Comparison of ENCODE assay signal across 7 cellular contexts in genomic region chr13:31177813-31178495, GRCh38. TPM values are rescaled to one million over a fixed set of nuclear protein-coding genes. Genes with fewer than 3 reads are reported as not detected.
DNase-seq lines count a peak whose midpoint lies in the region; ATAC-seq, FAIRE-seq and TF ChIP-seq lines count a peak whose summit lies in the region.
"Not testable (repeated sequence)": the region's sequence is repeated elsewhere in the genome, so short reads cannot be mapped to it uniquely, and the experiment has no call there.

No MANE protein-coding gene starts in this region.

- TF ChIP-seq POLR2A in A549 (IDR thresholded peaks at IDR 0.05; ENCODE audit: low read length); IMR-90 (IDR thresholded peaks at IDR 0.05; ENCODE audit: low read depth, low read length); esophagus muscularis mucosa (IDR thresholded peaks at IDR 0.05; ENCODE audit: low read depth): not testable (repeated sequence)

- H3K9me3 ChIP-seq in A549; IMR-90 (ENCODE audit: control insufficient read depth, insufficient read depth, low read length); esophagus muscularis mucosa: not testable (repeated sequence)

- not testable (repeated sequence) for H3K4me1 Mint-ChIP-seq in T-helper 2 cell treated with Interferon-gamma antibody and Interleukin-4, amounts not matched to agents 5 μg/mL and 100 μg/mL, for 36 hours (ENCODE audit: low read depth); activated CD8-positive, alpha-beta T cell treated with anti-CD3 and anti-CD28 coated beads, Interleukin-2, amount 10 ng/mL, durations not matched to agents 7 days and 5 days (ENCODE audit: low read depth); activated naive CD8-positive, alpha-beta T cell treated with anti-CD3 and anti-CD28 coated beads, Interleukin-2, amount 10 ng/mL, durations not matched to agents 7 days and 5 days; naive thymus-derived CD8-positive, alpha-beta T cell

- H4K91ac ChIP-seq in IMR-90 (ENCODE audit: insufficient read depth, low read depth, low read length): not testable (repeated sequence)

- not testable (repeated sequence) for H4K20me1 ChIP-seq in IMR-90 (ENCODE audit: insufficient read depth, low read length)

- not testable (repeated sequence) for H3K23ac ChIP-seq in IMR-90 (ENCODE audit: low read depth, low read length)

- not testable (repeated sequence) for H3K4me3 ChIP-seq in A549; IMR-90 (ENCODE audit: insufficient read depth, low read depth, low read length); esophagus muscularis mucosa

- H2BK120ac ChIP-seq in IMR-90 (ENCODE audit: low read depth, low read length): not testable (repeated sequence)

- H4K5ac ChIP-seq in IMR-90 (ENCODE audit: low read depth, low read length): not testable (repeated sequence)

- not testable (repeated sequence) for H3K4me2 ChIP-seq in A549; IMR-90 (ENCODE audit: low read depth, low read length)

- not testable (repeated sequence) for H3K27ac Mint-ChIP-seq in T-helper 2 cell treated with Interferon-gamma antibody and Interleukin-4, amounts not matched to agents 5 μg/mL and 100 μg/mL, for 36 hours; activated CD8-positive, alpha-beta T cell treated with anti-CD3 and anti-CD28 coated beads, Interleukin-2, amount 10 ng/mL, durations not matched to agents 7 days and 5 days; activated naive CD8-positive, alpha-beta T cell treated with anti-CD3 and anti-CD28 coated beads, Interleukin-2, amount 10 ng/mL, durations not matched to agents 7 days and 5 days
- H3K27ac Mint-ChIP-seq in naive thymus-derived CD8-positive, alpha-beta T cell: peak overlapping the region in 6 of 10 donors; percentile 9 to 76 (median 49)

- not testable (repeated sequence) for H3K36me3 ChIP-seq in IMR-90 (ENCODE audit: control insufficient read depth, insufficient read depth, low read length); esophagus muscularis mucosa

- ATAC-seq in A549; IMR-90 (ENCODE audit: low read depth); activated CD8-positive, alpha-beta T cell treated with anti-CD3 and anti-CD28 coated beads, Interleukin-2, amount 10 ng/mL, durations not matched to agents 7 days and 5 days; activated naive CD8-positive, alpha-beta T cell treated with anti-CD3 and anti-CD28 coated beads, Interleukin-2, amount 10 ng/mL, durations not matched to agents 7 days and 5 days (ENCODE audit: low read depth): not testable (repeated sequence)
- ATAC-seq in naive thymus-derived CD8-positive, alpha-beta T cell: peak; percentile 47 to 72

- CTCF ChIA-PET in A549 (lab: Yijun Ruan, JAX): interaction anchor here (1.2 to 1.6 kb wide), 2 partner anchors 21 to 247 kb away, joined by 3 to 4 read pairs; partner anchors contain the start of gene B3GLCT
- CTCF ChIA-PET in IMR-90 (lab: Yijun Ruan, JAX): not testable (repeated sequence)
- CTCF ChIA-PET in activated CD8-positive, alpha-beta T cell treated with anti-CD3 and anti-CD28 coated beads, Interleukin-2, amount 10 ng/mL, durations not matched to agents 7 days and 5 days (lab: Charles Lee): interaction anchor here (1.3 kb wide), 1 partner anchor 22 kb away, joined by 4 read pairs; the partner anchor contains the start of gene B3GLCT

- peak overlapping the region; percentile 70 for H2AK9ac ChIP-seq in IMR-90 (replicated peaks; ENCODE audit: low read depth, low read length, poor library complexity)

- not testable (repeated sequence) for H3K27me3 Mint-ChIP-seq in T-helper 2 cell treated with Interferon-gamma antibody and Interleukin-4, amounts not matched to agents 5 μg/mL and 100 μg/mL, for 36 hours (ENCODE audit: low read depth); activated CD8-positive, alpha-beta T cell treated with anti-CD3 and anti-CD28 coated beads, Interleukin-2, amount 10 ng/mL, durations not matched to agents 7 days and 5 days (ENCODE audit: low read depth); activated naive CD8-positive, alpha-beta T cell treated with anti-CD3 and anti-CD28 coated beads, Interleukin-2, amount 10 ng/mL, durations not matched to agents 7 days and 5 days
- H3K27me3 Mint-ChIP-seq in naive thymus-derived CD8-positive, alpha-beta T cell: peaks cover 3 to 20% (median 6%) of the 10 kb centered on the region in 5 donors

- TF ChIP-seq EP300 in A549 (IDR thresholded peaks at IDR 0.05); esophagus muscularis mucosa (IDR thresholded peaks at IDR 0.05): not testable (repeated sequence)

- H3K27ac ChIP-seq in A549; IMR-90 (ENCODE audit: insufficient read depth, low read length); esophagus muscularis mucosa (replicated peaks in 1 of 4): not testable (repeated sequence)

- TF ChIP-seq RAD21 in A549 (conservative IDR thresholded peaks at IDR 0.05 in 1 of 2, IDR thresholded peaks at IDR 0.05 in 1 of 2); IMR-90 (IDR thresholded peaks at IDR 0.05; ENCODE audit: low read length): not testable (repeated sequence)

- not testable (repeated sequence) for H2BK20ac ChIP-seq in IMR-90 (ENCODE audit: low read depth, low read length)

- 78% methylated on average over 11 of the region's 12 CpGs for WGBS in A549 (ENCODE audit: missing lambda C conversion rate)
- 100% methylated on average over 1 of the region's 12 CpGs; no CpG with 5 or more reads in 1 of the 2 experiments for WGBS in IMR-90 (ENCODE audit: extremely low coverage in 2 of 2, insufficient read length in 1 of 2), 2 experiments
- WGBS in esophagus muscularis mucosa: 88% methylated on average over 11 of the region's 12 CpGs

- H4K8ac ChIP-seq in IMR-90 (ENCODE audit: low read depth in 2 of 2, low read length in 2 of 2): not testable (repeated sequence)

- not testable (repeated sequence) for H2AFZ ChIP-seq in IMR-90 (replicated peaks; ENCODE audit: low read length, poor library complexity)

- H3K56ac ChIP-seq in IMR-90 (ENCODE audit: extremely low read depth, insufficient read depth, low read length): not testable (repeated sequence)

- not testable (repeated sequence) for H3K14ac ChIP-seq in IMR-90 (replicated peaks; ENCODE audit: low read depth, low read length)

- POLR2A ChIA-PET in A549 (lab: Yijun Ruan, JAX); IMR-90 (lab: Charles Lee; ENCODE audit: unreplicated experiment); activated CD8-positive, alpha-beta T cell treated with anti-CD3 and anti-CD28 coated beads, Interleukin-2, amount 10 ng/mL, durations not matched to agents 7 days and 5 days (lab: Charles Lee); activated naive CD8-positive, alpha-beta T cell treated with anti-CD3 and anti-CD28 coated beads, Interleukin-2, amount 10 ng/mL, durations not matched to agents 7 days and 5 days (lab: Charles Lee); naive thymus-derived CD8-positive, alpha-beta T cell (lab: Charles Lee): not testable (repeated sequence)

- intact Hi-C loops in IMR-90 (cut with micrococcal nuclease); esophagus muscularis mucosa (cut with DNase I): not testable (repeated sequence)

- not testable (repeated sequence) for H2BK5ac ChIP-seq in IMR-90 (ENCODE audit: low read depth, low read length, poor library complexity, severe bottlenecking)

- BruUV-seq in IMR-90 (replicated peaks; lab: Mats Ljungman, UMichigan): not testable (repeated sequence)

- H3K27me3 ChIP-seq in IMR-90 (ENCODE audit: control insufficient read depth, insufficient read depth, low read length); esophagus muscularis mucosa: not testable (repeated sequence)

- H2BK15ac ChIP-seq in IMR-90 (ENCODE audit: low read depth, low read length): not testable (repeated sequence)

- dilution Hi-C loops in IMR-90 (cut with HindIII; ENCODE audit: low sequenced_read_pairs, unreplicated experiment): not testable (repeated sequence)

- TF ChIP-seq CTCF in A549 (IDR thresholded peaks at IDR 0.05); IMR-90 (conservative IDR thresholded peaks at IDR 0.05; ENCODE audit: low read depth, low read length); esophagus muscularis mucosa (IDR thresholded peaks at IDR 0.05): not testable (repeated sequence)

- H3K9me1 ChIP-seq in IMR-90 (ENCODE audit: insufficient read depth, low read length): not testable (repeated sequence)

- H3K79me1 ChIP-seq in IMR-90 (ENCODE audit: low read depth in 1 of 2, low read length in 2 of 2): not testable (repeated sequence)

- peak overlapping the region; percentile 31 for H3K4me3 Mint-ChIP-seq in T-helper 2 cell treated with Interferon-gamma antibody and Interleukin-4, amounts not matched to agents 5 μg/mL and 100 μg/mL, for 36 hours
- H3K4me3 Mint-ChIP-seq in activated CD8-positive, alpha-beta T cell treated with anti-CD3 and anti-CD28 coated beads, Interleukin-2, amount 10 ng/mL, durations not matched to agents 7 days and 5 days: peak overlapping the region; percentile 9
- peak overlapping the region; percentile 8 for H3K4me3 Mint-ChIP-seq in activated naive CD8-positive, alpha-beta T cell treated with anti-CD3 and anti-CD28 coated beads, Interleukin-2, amount 10 ng/mL, durations not matched to agents 7 days and 5 days
- peak overlapping the region in 8 of 10 donors; percentile 11 to 74 (median 58) for H3K4me3 Mint-ChIP-seq in naive thymus-derived CD8-positive, alpha-beta T cell

- in situ Hi-C loops in IMR-90 (cut with MboI; ENCODE audit: low sequenced_read_pairs): loop anchor here (10.0 kb wide), 1 partner anchor 247 kb away; no protein-coding TSS in a partner anchor

- H3K9ac ChIP-seq in IMR-90 (ENCODE audit: low read depth, low read length): not testable (repeated sequence)

- H2AK5ac ChIP-seq in IMR-90 (ENCODE audit: low read depth, low read length): not testable (repeated sequence)

- not testable (repeated sequence) for H3K9me3 Mint-ChIP-seq in T-helper 2 cell treated with Interferon-gamma antibody and Interleukin-4, amounts not matched to agents 5 μg/mL and 100 μg/mL, for 36 hours; activated CD8-positive, alpha-beta T cell treated with anti-CD3 and anti-CD28 coated beads, Interleukin-2, amount 10 ng/mL, durations not matched to agents 7 days and 5 days (ENCODE audit: insufficient read depth); activated naive CD8-positive, alpha-beta T cell treated with anti-CD3 and anti-CD28 coated beads, Interleukin-2, amount 10 ng/mL, durations not matched to agents 7 days and 5 days; naive thymus-derived CD8-positive, alpha-beta T cell

- DNase-seq in A549 (ENCODE audit: low read depth in 1 of 2, low spot score in 1 of 2); IMR-90; T-helper 2 cell treated with Interferon-gamma antibody and Interleukin-4, amounts not matched to agents 5 μg/mL and 100 μg/mL, for 36 hours (ENCODE audit: low spot score); activated CD8-positive, alpha-beta T cell treated with anti-CD3 and anti-CD28 coated beads, Interleukin-2, amount 10 ng/mL, durations not matched to agents 7 days and 5 days; activated naive CD8-positive, alpha-beta T cell treated with anti-CD3 and anti-CD28 coated beads, Interleukin-2, amount 10 ng/mL, durations not matched to agents 7 days and 5 days: not testable (repeated sequence)
- peak; percentile 89 for DNase-seq in esophagus muscularis mucosa (ENCODE audit: extremely low spot score)
- DNase-seq in naive thymus-derived CD8-positive, alpha-beta T cell: peak in 2 of 10 donors; percentile 30 to 34

- not testable (repeated sequence) for FAIRE-seq in A549 (lab: Jason Lieb, UNC)

- H3K4me1 ChIP-seq in A549; IMR-90 (ENCODE audit: control insufficient read depth, insufficient read depth, low read length); esophagus muscularis mucosa: not testable (repeated sequence)

- not testable (repeated sequence) for H3K18ac ChIP-seq in IMR-90 (ENCODE audit: low read depth, low read length)

- not testable (repeated sequence) for H3K4ac ChIP-seq in IMR-90 (ENCODE audit: low read depth, low read length)

- not testable (repeated sequence) for H3K36me3 Mint-ChIP-seq in T-helper 2 cell treated with Interferon-gamma antibody and Interleukin-4, amounts not matched to agents 5 μg/mL and 100 μg/mL, for 36 hours (ENCODE audit: low read depth); activated CD8-positive, alpha-beta T cell treated with anti-CD3 and anti-CD28 coated beads, Interleukin-2, amount 10 ng/mL, durations not matched to agents 7 days and 5 days (ENCODE audit: low read depth); activated naive CD8-positive, alpha-beta T cell treated with anti-CD3 and anti-CD28 coated beads, Interleukin-2, amount 10 ng/mL, durations not matched to agents 7 days and 5 days; naive thymus-derived CD8-positive, alpha-beta T cell

RNA-seq across cellular contexts. Expression of gene HSPH1, which starts 16.2 kb away (rescaled TPM):
- polyA plus RNA-seq in A549 (2011; rRNA removed) (98.9 and 141 TPM in 2 replicates), A549 (2017; fragmentation: RNase III; extraction: RNeasy Plus Mini Kit Qiagen cat#74134 plus additional on column Dnase treatment) (92.3 to 110 TPM (median 107 TPM) in 3 replicates), IMR-90 (2012; rRNA removed) (35.4 and 36.8 TPM in 2 replicates)
- 30.7 and 32.6 TPM in 2 replicates for polyA plus RNA-seq in A549 (2012; cell fraction: cytosol; rRNA removed)
- polyA plus RNA-seq in A549 (2012; cell fraction: nucleus; rRNA removed): 34.7 and 34.9 TPM in 2 replicates
- polyA minus RNA-seq in A549 (2011; rRNA and poly(A)+ RNA removed): 18.6 and 19.2 TPM in 2 replicates
- total RNA-seq in IMR-90 (2012; rRNA removed) (40.3 and 58.3 TPM in 2 replicates), esophagus muscularis mucosa (10 to 100 TPM; 33.4 to 48.2 (median 42.1) TPM)
- 6.7 and 13.1 TPM in 2 replicates for polyA plus RNA-seq in IMR-90 (2012; cell fraction: cytosol; rRNA removed)
- polyA plus RNA-seq in IMR-90 (2012; cell fraction: nucleus; rRNA removed; ENCODE audit: low replicate concordance): 8.7 and 30.2 TPM in 2 replicates
- 100 to 1,000 TPM; 139 to 140 TPM for total RNA-seq in activated CD8-positive, alpha-beta T cell treated with anti-CD3 and anti-CD28 coated beads, Interleukin-2, amount 10 ng/mL, durations not matched to agents 7 days and 5 days
- 10 to 100 TPM; 71.2 to 88.2 TPM for total RNA-seq in activated naive CD8-positive, alpha-beta T cell treated with anti-CD3 and anti-CD28 coated beads, Interleukin-2, amount 10 ng/mL, durations not matched to agents 7 days and 5 days
- total RNA-seq in naive thymus-derived CD8-positive, alpha-beta T cell: 100 to 1,000 TPM in 1 of 2 experiments, 10 to 100 TPM in 1; 98.4 to 105 TPM
- polyA plus RNA-seq in naive thymus-derived CD8-positive, alpha-beta T cell: 10 to 100 TPM; 36.2 to 66.8 (median 52.5) TPM

RNA-seq across cellular contexts. Expression of gene B3GLCT, which starts 21.8 kb away (rescaled TPM):
- polyA plus RNA-seq in A549 (2011; rRNA removed) (4.5 and 5.5 TPM in 2 replicates), A549 (2017; fragmentation: RNase III; extraction: RNeasy Plus Mini Kit Qiagen cat#74134 plus additional on column Dnase treatment) (5.8 to 6.6 TPM (median 6.4 TPM) in 3 replicates), IMR-90 (2012; rRNA removed) (1.7 and 2.0 TPM in 2 replicates)
- polyA plus RNA-seq in A549 (2012; cell fraction: cytosol; rRNA removed): 1.5 and 2.0 TPM in 2 replicates
- polyA plus RNA-seq in A549 (2012; cell fraction: nucleus; rRNA removed): 1.0 and 1.8 TPM in 2 replicates
- 4.5 and 4.7 TPM in 2 replicates for polyA minus RNA-seq in A549 (2011; rRNA and poly(A)+ RNA removed)
- total RNA-seq in IMR-90 (2012; rRNA removed) (4.5 and 5.8 TPM in 2 replicates), esophagus muscularis mucosa (1 to 10 TPM; 5.2 to 8.8 (median 5.6) TPM)
- polyA plus RNA-seq in IMR-90 (2012; cell fraction: cytosol; rRNA removed): 0.51 and 0.70 TPM in 2 replicates
- polyA plus RNA-seq in IMR-90 (2012; cell fraction: nucleus; rRNA removed; ENCODE audit: low replicate concordance): 0.20 and 1.0 TPM in 2 replicates
- total RNA-seq in activated CD8-positive, alpha-beta T cell treated with anti-CD3 and anti-CD28 coated beads, Interleukin-2, amount 10 ng/mL, durations not matched to agents 7 days and 5 days: 1 to 10 TPM; 5.0 to 5.5 TPM
- 1 to 10 TPM; 3.8 to 4.2 TPM for total RNA-seq in activated naive CD8-positive, alpha-beta T cell treated with anti-CD3 and anti-CD28 coated beads, Interleukin-2, amount 10 ng/mL, durations not matched to agents 7 days and 5 days
- 1 to 10 TPM; 6.5 to 6.9 TPM for total RNA-seq in naive thymus-derived CD8-positive, alpha-beta T cell
- polyA plus RNA-seq in naive thymus-derived CD8-positive, alpha-beta T cell: 1 to 10 TPM; 6.3 to 7.4 (median 7.2) TPM

Comparison
In these comparisons a context has a peak if more than half of its experiments do, and no peak if none do; other contexts are left out.
1. H3K4me3 Mint-ChIP-seq: peak in every context shown above with its lines; median percentile 58 in naive thymus-derived CD8-positive, alpha-beta T cell; 31 in T-helper 2 cell treated with Interferon-gamma antibody and Interleukin-4, amounts not matched to agents 5 μg/mL and 100 μg/mL, for 36 hours; 9 in activated CD8-positive, alpha-beta T cell treated with anti-CD3 and anti-CD28 coated beads, Interleukin-2, amount 10 ng/mL, durations not matched to agents 7 days and 5 days; 8 in activated naive CD8-positive, alpha-beta T cell treated with anti-CD3 and anti-CD28 coated beads, Interleukin-2, amount 10 ng/mL, durations not matched to agents 7 days and 5 days.